ENCODE assay signal across 8 cellular contexts in genomic region chr22:49960967-49961600, GRCh38. TPM values are rescaled to one million over a fixed set of nuclear protein-coding genes. Genes with fewer than 3 reads are reported as not detected.
DNase-seq lines count a peak whose midpoint lies in the region; ATAC-seq, FAIRE-seq and TF ChIP-seq lines count a peak whose summit lies in the region.

No MANE protein-coding gene starts in this region.

- BruUV-seq in Caco-2 (replicated peaks; lab: Mats Ljungman, UMichigan), result TSS peak; percentile 24

- H3K4me1 Mint-ChIP-seq in Caco-2 (ENCODE audit: low read depth, unreplicated experiment), result peaks cover 7% of the 10 kb centered on the region
- peaks cover 43% of the 10 kb centered on the region for H3K4me1 Mint-ChIP-seq in activated T-cell treated with anti-CD3 and anti-CD28 coated beads, Interleukin-2, amount 50 U/mL, for 72 hours (ENCODE audit: low read depth)
- peaks cover 6% of the 10 kb centered on the region for H3K4me1 Mint-ChIP-seq in glutamatergic neuron (ENCODE audit: low read depth, unreplicated experiment)

- FAIRE-seq in pancreas (lab: Jason Lieb, UNC), result no peak

- H3K27me3 Mint-ChIP-seq in Caco-2 (ENCODE audit: insufficient read depth, unreplicated experiment) (no peaks in the 10 kb centered on the region), glutamatergic neuron (ENCODE audit: unreplicated experiment) (peaks cover 8% of the 10 kb centered on the region)
- H3K27me3 Mint-ChIP-seq in activated T-cell treated with anti-CD3 and anti-CD28 coated beads, Interleukin-2, amount 50 U/mL, for 72 hours (ENCODE audit: low read depth), result no peaks in the 10 kb centered on the region

- H3K9me3 ChIP-seq in Caco-2 (no peaks in the 10 kb centered on the region), HUES6 (ENCODE audit: control insufficient read depth, insufficient read depth, low read depth, low read length) (no peaks in the 10 kb centered on the region), pancreas (no peaks in the 10 kb centered on the region)

- H3K4me3 ChIP-seq in Caco-2 (ENCODE audit: low read depth, low read length), result peak overlapping the region; percentile 80
- peak overlapping the region; percentile 90 for H3K4me3 ChIP-seq in HUES6 (ENCODE audit: low read depth, low read length)
- peak overlapping the region; percentile 91 to 98 (median 95) for H3K4me3 ChIP-seq in pancreas

- WGBS in pancreas, 2 donors, result 1 to 4% methylated on average over 29 to 89 of the region's 89 CpGs

- H3K4me3 Mint-ChIP-seq in Caco-2 (ENCODE audit: unreplicated experiment) (peak overlapping the region; percentile 82), glutamatergic neuron (ENCODE audit: unreplicated experiment) (peak overlapping the region; percentile 87)
- H3K4me3 Mint-ChIP-seq in activated T-cell treated with anti-CD3 and anti-CD28 coated beads, Interleukin-2, amount 50 U/mL, for 72 hours, result peak overlapping the region; percentile 95 to 96

- H3K36me3 Mint-ChIP-seq in Caco-2 (ENCODE audit: insufficient read depth, unreplicated experiment) (peaks cover 53% of the 10 kb centered on the region), glutamatergic neuron (ENCODE audit: unreplicated experiment) (no peaks in the 10 kb centered on the region)
- peaks cover 10 to 18% of the 10 kb centered on the region in 2 donors for H3K36me3 Mint-ChIP-seq in activated T-cell treated with anti-CD3 and anti-CD28 coated beads, Interleukin-2, amount 50 U/mL, for 72 hours (ENCODE audit: insufficient read depth in 2 of 2)

- DNase-seq in Caco-2, result peak; percentile 53 to 74
- peak; percentile 53 to 66 for DNase-seq in activated T-cell treated with anti-CD3 and anti-CD28 coated beads, Interleukin-2, amount 50 U/mL, for 72 hours
- DNase-seq in glutamatergic neuron, result peak; percentile 45
- DNase-seq in pancreas, result peak; percentile 49 to 89 (median 70)
- DNase-seq in NCI-H446 (lab: John Stamatoyannopoulos, UW), result no peak

- POLR2A ChIA-PET in Caco-2 (lab: Charles Lee), result interaction anchor here (1.0 to 3.3 kb wide), 2 partner anchors 9 to 30 kb away, joined by 3 to 25 read pairs; no protein-coding TSS in a partner anchor

- peak in 1 of 2 donors; percentile 3 for ATAC-seq in activated T-cell treated with anti-CD3 and anti-CD28 coated beads, Interleukin-2, amount 50 U/mL, for 72 hours (replicated peaks in 1 of 2)
- peak in 1 of 4 donors; percentile 6 for ATAC-seq in pancreas
- no peak for ATAC-seq in GM21447 (IDR thresholded peaks at IDR 0.05; ENCODE audit: unreplicated experiment)
- no peak for ATAC-seq in HG02571 (IDR thresholded peaks at IDR 0.05; ENCODE audit: unreplicated experiment)

- H3K27ac ChIP-seq in HUES6 (ENCODE audit: low read depth, low read length) (no peak overlapping the region; the same call in 1 of the 2 replicates), pancreas (peak overlapping the region; percentile 67 to 95 (median 90))

- H3K9me3 Mint-ChIP-seq in Caco-2 (ENCODE audit: unreplicated experiment), result no peaks in the 10 kb centered on the region
- no peaks in the 10 kb centered on the region for H3K9me3 Mint-ChIP-seq in activated T-cell treated with anti-CD3 and anti-CD28 coated beads, Interleukin-2, amount 50 U/mL, for 72 hours
- peaks cover 7% of the 10 kb centered on the region for H3K9me3 Mint-ChIP-seq in glutamatergic neuron (ENCODE audit: unreplicated experiment)

- H3K27me3 ChIP-seq in Caco-2 (replicated peaks; ENCODE audit: control insufficient read depth, insufficient read depth, low read length) (no peaks in the 10 kb centered on the region), HUES6 (ENCODE audit: control insufficient read depth, insufficient read depth, low read length) (no peaks in the 10 kb centered on the region; the same call in 1 of the 2 replicates), pancreas (no peaks in the 10 kb centered on the region)

- no peak overlapping the region for H3K27ac Mint-ChIP-seq in Caco-2 (ENCODE audit: unreplicated experiment)
- H3K27ac Mint-ChIP-seq in activated T-cell treated with anti-CD3 and anti-CD28 coated beads, Interleukin-2, amount 50 U/mL, for 72 hours, result peak overlapping the region; percentile 92
- no peak overlapping the region for H3K27ac Mint-ChIP-seq in glutamatergic neuron (ENCODE audit: unreplicated experiment)

- CTCF ChIA-PET in Caco-2 (lab: Charles Lee), result interaction anchor here (0.6 to 1.8 kb wide), 3 partner anchors 9 to 69 kb away, joined by 3 to 13 read pairs (median 4); no protein-coding TSS in a partner anchor

- TF ChIP-seq CTCF in Caco-2 (IDR thresholded peaks at IDR 0.05; ENCODE audit: insufficient read depth in 1 of 2, low read depth in 1 of 2, low read length in 1 of 2, severe bottlenecking in 1 of 2, unreplicated experiment in 1 of 2) (no peak), glutamatergic neuron (IDR thresholded peaks at IDR 0.05; ENCODE audit: partially characterized antibody, unreplicated experiment) (no peak), pancreas (IDR thresholded peaks at IDR 0.05) (no peak)

- H3K4me1 ChIP-seq in Caco-2 (peaks cover 52% of the 10 kb centered on the region), HUES6 (ENCODE audit: control insufficient read depth, insufficient read depth, low read length) (peaks cover 21% of the 10 kb centered on the region), pancreas (peaks cover 16 to 39% (median 18%) of the 10 kb centered on the region in 3 donors)

- H3K36me3 ChIP-seq in Caco-2 (ENCODE audit: control insufficient read depth, insufficient read depth, low read length) (peaks cover 4% of the 10 kb centered on the region), HUES6 (ENCODE audit: control insufficient read depth, insufficient read depth, low read length) (peaks cover 22% of the 10 kb centered on the region), pancreas (peaks cover 0 to 19% (median 17%) of the 10 kb centered on the region in 3 donors)

- intact Hi-C loops in Caco-2 (cut with micrococcal nuclease; ENCODE audit: unreplicated experiment) (no loop called here), pancreas (cut with DNase I) (no loop called here)

- H3K9ac ChIP-seq in HUES6 (ENCODE audit: low read length), result peak overlapping the region; percentile 86

RNA-seq across cellular contexts. Expression of gene PIM3, which starts 0.5 kb away (rescaled TPM):
- total RNA-seq in Caco-2 (2022) (39.6 and 41.1 TPM in 2 replicates), glutamatergic neuron (ENCODE audit: unreplicated experiment) (32.3 TPM), pancreas (10 to 100 TPM; 25.8 to 90.1 (median 33.1) TPM)
- 100 to 1,000 TPM; 209 to 236 TPM for total RNA-seq in activated T-cell treated with anti-CD3 and anti-CD28 coated beads, Interleukin-2, amount 50 U/mL, for 72 hours
- polyA plus RNA-seq in pancreas, result 10 to 100 TPM; 55.3 to 82.7 TPM

RNA-seq across cellular contexts. Expression of gene CRELD2, which starts 42.6 kb away (rescaled TPM):
- total RNA-seq in Caco-2 (2022) (38.1 and 43.3 TPM in 2 replicates), glutamatergic neuron (ENCODE audit: unreplicated experiment) (24.9 TPM), pancreas (10 to 100 TPM; 37.2 to 61.9 (median 54.1) TPM)
- 10 to 100 TPM; 24.4 to 33.2 TPM for total RNA-seq in activated T-cell treated with anti-CD3 and anti-CD28 coated beads, Interleukin-2, amount 50 U/mL, for 72 hours
- 10 to 100 TPM; 51.1 to 56.4 TPM for polyA plus RNA-seq in pancreas

RNA-seq across cellular contexts. Expression of gene ALG12, which starts 42.8 kb away (rescaled TPM):
- 31.6 and 35.7 TPM in 2 replicates for total RNA-seq in Caco-2 (2022)
- 10 to 100 TPM; 11.7 to 13.6 TPM for total RNA-seq in activated T-cell treated with anti-CD3 and anti-CD28 coated beads, Interleukin-2, amount 50 U/mL, for 72 hours
- total RNA-seq in glutamatergic neuron (ENCODE audit: unreplicated experiment), result 14.7 TPM
- total RNA-seq in pancreas, result 10 to 100 TPM in 4 of 6 donors, 1 to 10 TPM in 2; 7.4 to 13.1 (median 12.1) TPM
- 1 to 10 TPM; 7.1 to 8.6 TPM for polyA plus RNA-seq in pancreas

RNA-seq across cellular contexts. Expression of gene IL17REL, which starts 51.5 kb away (rescaled TPM):
- total RNA-seq in Caco-2 (2022) (not detected in 2 replicates), glutamatergic neuron (ENCODE audit: unreplicated experiment) (not detected), pancreas (not detected)
- total RNA-seq in activated T-cell treated with anti-CD3 and anti-CD28 coated beads, Interleukin-2, amount 50 U/mL, for 72 hours, result 1 to 10 TPM in 1 of 2 donors, under 1 TPM in 1; 0.36 to 1.1 TPM
- not detected for polyA plus RNA-seq in pancreas

Comparison
In these comparisons a context has a peak if more than half of its experiments do, and no peak if none do; other contexts are left out.
1. DNase-seq: peak in Caco-2 (2 of 2), activated T-cell treated with anti-CD3 and anti-CD28 coated beads, Interleukin-2, amount 50 U/mL, for 72 hours (2 of 2), glutamatergic neuron (single experiment) and pancreas (6 of 6); none in NCI-H446 (0 of 2).
2. Peak in every context shown above with its lines, with median percentiles within 50 percentile points of each other: H3K4me3 ChIP-seq and H3K4me3 Mint-ChIP-seq.